Comparison of ENCODE assay signal across 15 cellular contexts in genomic region chr12:124515981-124516380, GRCh38. TPM values are rescaled to one million over a fixed set of nuclear protein-coding genes. Genes with fewer than 3 reads are reported as not detected.
DNase-seq lines count a peak whose midpoint lies in the region; ATAC-seq, FAIRE-seq and TF ChIP-seq lines count a peak whose summit lies in the region.
"Had no signal": no experiment of that assay in that cellular context is flagged by ENCODE, and none has a peak within 500 bp of the region (broad histone marks: within the 10 kb centered on the region; RNA-seq: fewer than 3 reads in every experiment).

No MANE protein-coding gene starts in this region.

- H3K27ac ChIP-seq in RWPE1 (peak overlapping the region; percentile 100), H1 (ENCODE audit: low read depth, low read length) (no peak overlapping the region), testis (peak overlapping the region; percentile 93 to 97), PC-3 (ENCODE audit: low read length) (no peak overlapping the region)
- H3K27ac ChIP-seq: HL-60 had no signal

- H3K4me2 ChIP-seq in H1 (ENCODE audit: insufficient read depth in 1 of 2, low read depth in 2 of 2, low read length in 2 of 2): no peak overlapping the region
- no peak overlapping the region for H3K4me2 ChIP-seq in PC-3 (ENCODE audit: low read length)

- H3K79me2 ChIP-seq in H1 (ENCODE audit: control insufficient read depth in 1 of 2, insufficient read depth in 2 of 2, low read length in 2 of 2): peaks cover 11 to 94% of the 10 kb centered on the region in 2 experiments
- H3K79me2 ChIP-seq in PC-3 (ENCODE audit: low read length): peaks cover 77% of the 10 kb centered on the region

- no peak for ATAC-seq in PC-3
- ATAC-seq: CD8-positive, alpha-beta T cell; stimulated activated memory B cell treated with anti-CD40 and anti-IgM and Interleukin-4, amounts not matched to agents 10 μg/mL and 1 μg/mL and 100 μg/mL, for 72 hours had no signal

- TF ChIP-seq POLR2A in H1 (IDR thresholded peaks at IDR 0.05; ENCODE audit: control extremely low read depth in 1 of 2, low read depth in 2 of 2, low read length in 2 of 2) (no peak), testis (IDR thresholded peaks at IDR 0.05) (no peak)

- peaks cover 18% of the 10 kb centered on the region for H3K36me3 Mint-ChIP-seq in nephron (ENCODE audit: low read depth)
- H3K36me3 Mint-ChIP-seq: activated naive CD8-positive, alpha-beta T cell treated with anti-CD3 and anti-CD28 coated beads, Interleukin-2, amount 10 ng/mL, durations not matched to agents 7 days and 5 days had no signal

- H2BK12ac ChIP-seq in H1 (ENCODE audit: low read depth, low read length): 0 out of 2 replicates have a peak overlapping the region, but pooled peaks have one; percentile 17

- no peak overlapping the region for H4K5ac ChIP-seq in H1 (ENCODE audit: insufficient read length, low read depth, low read length)

- no peaks in the 10 kb centered on the region for H3K27me3 Mint-ChIP-seq in nephron (ENCODE audit: low read depth)
- H3K27me3 Mint-ChIP-seq: activated naive CD8-positive, alpha-beta T cell treated with anti-CD3 and anti-CD28 coated beads, Interleukin-2, amount 10 ng/mL, durations not matched to agents 7 days and 5 days; stimulated activated memory B cell treated with anti-CD40 and anti-IgM and Interleukin-4, amounts not matched to agents 10 μg/mL and 1 μg/mL and 100 μg/mL, for 72 hours had no signal

- H3K18ac ChIP-seq in H1 (ENCODE audit: extremely low read depth, low read length): no peak overlapping the region

- no peak for TF ChIP-seq EP300 in H1 (IDR thresholded peaks at IDR 0.05; ENCODE audit: borderline replicate concordance in 1 of 2, low read depth in 2 of 2, low read length in 2 of 2)

- H3K27ac Mint-ChIP-seq in nephron: peak overlapping the region; percentile 92 to 97 (median 93)
- H3K27ac Mint-ChIP-seq: activated naive CD8-positive, alpha-beta T cell treated with anti-CD3 and anti-CD28 coated beads, Interleukin-2, amount 10 ng/mL, durations not matched to agents 7 days and 5 days; CD8-positive, alpha-beta T cell; stimulated activated memory B cell treated with anti-CD40 and anti-IgM and Interleukin-4, amounts not matched to agents 10 μg/mL and 1 μg/mL and 100 μg/mL, for 72 hours; T-helper 2 cell treated with Interferon-gamma antibody and Interleukin-4, amounts not matched to agents 5 μg/mL and 100 μg/mL, for 36 hours had no signal

- BruUV-seq in PC-3 (replicated peaks; lab: Mats Ljungman, UMichigan): no TSS peak

- H2AK5ac ChIP-seq in H1 (ENCODE audit: low read depth, low read length): no peak overlapping the region

- no peak for TF ChIP-seq CTCF in RWPE1 (conservative IDR thresholded peaks at IDR 0.05; ENCODE audit: low read depth)
- TF ChIP-seq CTCF in H1 (IDR thresholded peaks at IDR 0.05; ENCODE audit: control extremely low read depth in 1 of 3, insufficient read depth in 1 of 3, low read depth in 1 of 3, low read length in 3 of 3): no peak
- no peak for TF ChIP-seq CTCF in nephron (IDR thresholded peaks at IDR 0.05; ENCODE audit: unreplicated experiment in 3 of 3)
- TF ChIP-seq CTCF in testis (IDR thresholded peaks at IDR 0.05): no peak
- TF ChIP-seq CTCF in PC-3 (conservative IDR thresholded peaks at IDR 0.05; ENCODE audit: low read depth, low read length): no peak

- peak overlapping the region; percentile 10 for H3K4ac ChIP-seq in H1 (replicated peaks; ENCODE audit: insufficient read length, low read depth, low read length)

- peak overlapping the region; percentile 42; the same call in 1 of the 2 replicates for H4K8ac ChIP-seq in H1 (ENCODE audit: extremely low read depth, insufficient read depth, low read length)

- peaks cover 17 to 49% (median 32%) of the 10 kb centered on the region in 4 experiments for H3K4me1 ChIP-seq in H1 (replicated peaks in 1 of 4; ENCODE audit: control insufficient read depth in 3 of 4, insufficient read depth in 4 of 4, low read length in 3 of 4)
- peaks cover 84% of the 10 kb centered on the region for H3K4me1 ChIP-seq in testis
- H3K4me1 ChIP-seq in PC-3 (ENCODE audit: insufficient read depth, low read length): peaks cover 68% of the 10 kb centered on the region

- peak overlapping the region; percentile 28; the same call in 1 of the 2 replicates for H2BK5ac ChIP-seq in H1 (ENCODE audit: low read depth, low read length)

- no peak for TF ChIP-seq RAD21 in H1 (IDR thresholded peaks at IDR 0.05 in 1 of 2, conservative IDR thresholded peaks at IDR 0.05 in 1 of 2; ENCODE audit: low read depth in 2 of 2, low read length in 2 of 2)

- no peak for FAIRE-seq in H1 (lab: Jason Lieb, UNC)
- FAIRE-seq: frontal cortex had no signal

- WGBS in H1 (ENCODE audit: extremely low coverage in 1 of 2, insufficient coverage in 1 of 2, insufficient read length in 1 of 2, insufficient replicate concordance in 2 of 2, low coverage in 1 of 2, low lambda C conversion rate in 2 of 2, missing lambda C conversion rate in 1 of 2), 2 experiments: 94% methylated on average over 15 of the region's 15 CpGs; no CpG with 5 or more reads in 1 of the 2 experiments
- 54 to 71% methylated on average over 5 to 15 of the region's 15 CpGs for WGBS in testis, 2 donors

- DNase-seq in RWPE1 (ENCODE audit: low spot score): no peak
- DNase-seq in H1 (ENCODE audit: low read depth in 1 of 2, low spot score in 2 of 2): no peak
- peak; percentile 54 for DNase-seq in testis
- no peak for DNase-seq in PC-3
- no peak for DNase-seq in DMS79 treated with DMSO at 0.1 percent for 48 hours (lab: John Stamatoyannopoulos, UW)
- no peak for DNase-seq in KBM-7
- DNase-seq in activated effector memory CD4-positive, alpha-beta T cell treated with Interleukin-2 at 50 U/mL for 16 hours: no peak
- DNase-seq: activated naive CD8-positive, alpha-beta T cell treated with anti-CD3 and anti-CD28 coated beads, Interleukin-2, amount 10 ng/mL, durations not matched to agents 7 days and 5 days; CD8-positive, alpha-beta T cell; Peyer's patch had no signal

- H3K27me3 ChIP-seq in H1 (replicated peaks in 1 of 4; ENCODE audit: control insufficient read depth in 3 of 4, extremely low read depth in 1 of 4, insufficient read depth in 3 of 4, low read length in 3 of 4): no peaks in the 10 kb centered on the region
- H3K27me3 ChIP-seq in testis: no peaks in the 10 kb centered on the region
- no peaks in the 10 kb centered on the region for H3K27me3 ChIP-seq in PC-3 (ENCODE audit: low read length)
- H3K27me3 ChIP-seq: Peyer's patch had no signal

- H3K9me3 ChIP-seq in H1 (ENCODE audit: insufficient read depth in 2 of 2, low read depth in 1 of 2, low read length in 1 of 2): no peaks in the 10 kb centered on the region
- H3K9me3 ChIP-seq in testis: no peaks in the 10 kb centered on the region
- no peaks in the 10 kb centered on the region for H3K9me3 ChIP-seq in PC-3 (ENCODE audit: low read length)
- H3K9me3 ChIP-seq: Peyer's patch had no signal

- peaks cover 0 to 11% (median 0%) of the 10 kb centered on the region in 4 experiments; a peak in 2 of 8 replicates for H3K36me3 ChIP-seq in H1 (ENCODE audit: control insufficient read depth in 2 of 4, insufficient read depth in 4 of 4, low read length in 3 of 4)
- H3K36me3 ChIP-seq in testis (ENCODE audit: low read depth, missing control alignments): no peaks in the 10 kb centered on the region
- no peaks in the 10 kb centered on the region for H3K36me3 ChIP-seq in PC-3 (ENCODE audit: low read depth, low read length)
- H3K36me3 ChIP-seq: Peyer's patch had no signal

- H3K4me3 Mint-ChIP-seq in nephron: peak overlapping the region in 2 of 3 experiments; percentile 84 to 96
- H3K4me3 Mint-ChIP-seq: activated naive CD8-positive, alpha-beta T cell treated with anti-CD3 and anti-CD28 coated beads, Interleukin-2, amount 10 ng/mL, durations not matched to agents 7 days and 5 days; CD8-positive, alpha-beta T cell; stimulated activated memory B cell treated with anti-CD40 and anti-IgM and Interleukin-4, amounts not matched to agents 10 μg/mL and 1 μg/mL and 100 μg/mL, for 72 hours; T-helper 2 cell treated with Interferon-gamma antibody and Interleukin-4, amounts not matched to agents 5 μg/mL and 100 μg/mL, for 36 hours had no signal

- H2BK120ac ChIP-seq in H1 (replicated peaks; ENCODE audit: low read depth, low read length): no peak overlapping the region

- H3K23ac ChIP-seq in H1 (ENCODE audit: insufficient read length): no peak overlapping the region

- H2AFZ ChIP-seq in H1 (ENCODE audit: low read length) (no peak overlapping the region), PC-3 (ENCODE audit: low read length) (no peak overlapping the region)

- POLR2A ChIA-PET in RWPE1 (lab: Yijun Ruan, JAX; ENCODE audit: low non-redundant PET) (no interaction called here), H1 (lab: Charles Lee; ENCODE audit: partially characterized antibody) (interaction anchor here (5.9 kb wide), 1 partner anchor 15 kb away, joined by 32 read pairs; no protein-coding TSS in a partner anchor), PC-3 (lab: Charles Lee; ENCODE audit: unreplicated experiment) (no interaction called here)

- in situ Hi-C loops in KBM-7 (cut with MboI; ENCODE audit: low pct_unique_long_range_greater_than_20kb, low sequenced_read_pairs): no loop called here

- H3K9me3 Mint-ChIP-seq in nephron: no peaks in the 10 kb centered on the region
- H3K9me3 Mint-ChIP-seq: activated naive CD8-positive, alpha-beta T cell treated with anti-CD3 and anti-CD28 coated beads, Interleukin-2, amount 10 ng/mL, durations not matched to agents 7 days and 5 days; CD8-positive, alpha-beta T cell; T-helper 2 cell treated with Interferon-gamma antibody and Interleukin-4, amounts not matched to agents 5 μg/mL and 100 μg/mL, for 36 hours had no signal

- H4K20me1 ChIP-seq in H1 (replicated peaks in 1 of 2; ENCODE audit: control insufficient read depth in 1 of 2, insufficient read depth in 2 of 2, low read length in 2 of 2) (peaks cover 21 to 29% of the 10 kb centered on the region in 2 experiments), PC-3 (ENCODE audit: low read length) (peaks cover 25% of the 10 kb centered on the region; the same call in 1 of the 2 replicates)

- 0 out of 2 replicates have a peak overlapping the region, but pooled peaks have one; percentile 62 for H2BK15ac ChIP-seq in H1 (ENCODE audit: low read length)

- H3K4me3 ChIP-seq in H1 (ENCODE audit: extremely low read depth in 1 of 4, insufficient read depth in 2 of 4, low read depth in 3 of 4, low read length in 4 of 4) (no peak overlapping the region), testis (no peak overlapping the region), PC-3 (ENCODE audit: low read length) (no peak overlapping the region)
- H3K4me3 ChIP-seq: Peyer's patch had no signal

- peak overlapping the region; percentile 44 for H4K91ac ChIP-seq in H1 (replicated peaks; ENCODE audit: insufficient read length, low read length)

- H3F3A ChIP-seq in PC-3 (ENCODE audit: low read length, unreplicated experiment): peaks cover 7% of the 10 kb centered on the region

- no peak overlapping the region for H3K9ac ChIP-seq in H1 (replicated peaks in 1 of 4; ENCODE audit: extremely low read depth in 1 of 4, low read depth in 3 of 4, low read length in 3 of 4)
- no peak overlapping the region for H3K9ac ChIP-seq in PC-3 (ENCODE audit: low read length)

- intact Hi-C loops in testis (cut with DNase I; ENCODE audit: low total_unique reads): loop anchor here (5.0 kb wide), 1 partner anchor 51 kb away; the partner anchor contains the start of gene NCOR2
- intact Hi-C loops in PC-3 (cut with micrococcal nuclease): loop anchor here (5.0 kb wide), 1 partner anchor 231 kb away; no protein-coding TSS in a partner anchor

- CTCF ChIA-PET in RWPE1 (lab: Yijun Ruan, JAX) (no interaction called here), H1 (lab: Charles Lee; ENCODE audit: partially characterized antibody) (interaction anchor here (0.6 to 2.5 kb wide), 5 partner anchors 10 to 256 kb away, joined by 3 to 9 read pairs (median 3); no protein-coding TSS in a partner anchor), PC-3 (lab: Charles Lee) (no interaction called here)

- peaks cover 6% of the 10 kb centered on the region; the same call in 1 of the 2 replicates for H3K23me2 ChIP-seq in H1 (ENCODE audit: low read depth, low read length)

- H3K14ac ChIP-seq in H1 (ENCODE audit: insufficient read length): no peak overlapping the region

- H3K9me2 ChIP-seq in PC-3 (replicated peaks; ENCODE audit: low read length): no peaks in the 10 kb centered on the region

- H2BK20ac ChIP-seq in H1 (ENCODE audit: low read length): no peak overlapping the region

- peaks cover 32% of the 10 kb centered on the region for H3K79me1 ChIP-seq in H1 (ENCODE audit: low read depth, low read length)

- H3K4me1 Mint-ChIP-seq in nephron: peaks cover 68% of the 10 kb centered on the region

- no peak overlapping the region for H3K56ac ChIP-seq in H1 (replicated peaks; ENCODE audit: insufficient read length, low read depth, low read length)

RNA-seq across cellular contexts. Expression of gene NCOR2, which starts 51.4 kb away (rescaled TPM):
- 275 TPM in 2 replicates for total RNA-seq in H1 (2021; fragmentation: NEBNext Ultra II Directional; extraction: Animal tissue kit (Norgen Biotek cat#: 25700))
- polyA plus RNA-seq in H1 (2011; rRNA removed) (14.8 and 25.3 TPM in 2 replicates), testis (ENCODE audit: insufficient read depth, low read depth, low replicate concordance) (62.6 TPM)
- 13.5 TPM for polyA plus RNA-seq in H1 (2011; cell fraction: cytosol; rRNA removed)
- 54.3 TPM for polyA plus RNA-seq in H1 (2011; cell fraction: nucleus; rRNA removed)
- 125 to 153 TPM (median 138 TPM) in 4 replicates for polyA plus RNA-seq in H1 (2012, experiment 1 of 2)
- 70.3 TPM for polyA plus RNA-seq in H1 (2012, experiment 2 of 2)
- polyA plus RNA-seq in H1 (2013, experiment 1 of 2): 103 TPM
- polyA plus RNA-seq in H1 (2013, experiment 2 of 2): 111 TPM
- 28.8 and 30.2 TPM in 2 replicates for polyA minus RNA-seq in H1 (2011; rRNA and poly(A)+ RNA removed)
- 93.4 TPM for polyA minus RNA-seq in H1 (2011; cell fraction: cytosol; rRNA and poly(A)+ RNA removed)
- polyA minus RNA-seq in H1 (2011; cell fraction: nucleus; rRNA and poly(A)+ RNA removed): 81.3 TPM
- total RNA-seq in testis (100 to 1,000 TPM; 212 TPM), PC-3 (2014; rRNA removed) (117 and 218 TPM in 2 replicates)

Comparison
In these comparisons a context has a peak if more than half of its experiments do, and no peak if none do; other contexts are left out.
1. H3K27ac ChIP-seq: peak in RWPE1 (single experiment) and testis (2 of 2); none in H1 (single experiment) and PC-3 (single experiment).